19 cellular contexts compared by ENCODE assay signal in genomic region chr6:30227242-30227722, GRCh38. TPM values are rescaled to one million over a fixed set of nuclear protein-coding genes. Genes with fewer than 3 reads are reported as not detected.
A peak's percentile ranks its signal among the peaks of the same experiment; 100 is the strongest.
DNase-seq lines count a peak whose midpoint lies in the region; ATAC-seq and TF ChIP-seq lines count a peak whose summit lies in the region.
"Had no signal": no experiment of that assay in that cellular context is flagged by ENCODE, and none has a peak within 500 bp of the region (broad histone marks: within the 10 kb centered on the region; RNA-seq: fewer than 3 reads in every experiment).

No MANE protein-coding gene starts in this region.

- peaks cover 20% of the 10 kb centered on the region; the same call in 1 of the 2 replicates for H3K9me3 ChIP-seq in Loucy (ENCODE audit: insufficient read depth, low read depth, low read length)

- intact Hi-C loops in activated T-helper 2 cell treated with anti-CD3 and anti-CD28 coated beads, Interferon-gamma antibody, Interleukin-2, Interleukin-4, amounts not matched to agents 10 μg/mL and 5 μg/mL and 100 μg/mL, durations not matched to agents 14 hours and 24 hours and 36 hours (cut with micrococcal nuclease) = no loop called here

- H3K4me1 ChIP-seq in Loucy (ENCODE audit: insufficient read depth, low read length, poor library complexity, severe bottlenecking) = peaks cover 10% of the 10 kb centered on the region

- H3F3A ChIP-seq in Loucy (ENCODE audit: low read depth) = no peaks in the 10 kb centered on the region

- H3K9ac ChIP-seq in Loucy (ENCODE audit: low read depth, low read length, poor library complexity, severe bottlenecking) = no peak overlapping the region

- peak overlapping the region; percentile 60 for H2AFZ ChIP-seq in Loucy (ENCODE audit: low read length)

- H4K20me1 ChIP-seq in Loucy (ENCODE audit: insufficient read depth, low read length, poor library complexity, severe bottlenecking) = no peaks in the 10 kb centered on the region

- H3K4me2 ChIP-seq in Loucy (ENCODE audit: low read depth, low read length, poor library complexity, severe bottlenecking) = peak overlapping the region; percentile 25

- ATAC-seq in natural killer cell treated with Interleukin-12 subunit alpha and Interleukin-12 subunit beta and Interleukin-15 and Interleukin-18, amount 100 ng/mL, for 72 hours = no peak
- no peak for ATAC-seq in HG03039 (IDR thresholded peaks at IDR 0.05; ENCODE audit: unreplicated experiment)

- no peak for TF ChIP-seq CTCF in Loucy (conservative IDR thresholded peaks at IDR 0.05; ENCODE audit: low read length)

- peaks cover 4% of the 10 kb centered on the region for H3K27me3 ChIP-seq in Loucy (ENCODE audit: insufficient read depth, low read length, poor library complexity, severe bottlenecking)

- H3K9me3 Mint-ChIP-seq in activated T-cell treated with anti-CD3 and anti-CD28 coated beads, Interleukin-2, amount 50 U/mL, for 24 hours = peaks cover 7% of the 10 kb centered on the region
- peaks cover 24% of the 10 kb centered on the region for H3K9me3 Mint-ChIP-seq in activated T-helper 2 cell treated with anti-CD3 and anti-CD28 coated beads, Interferon-gamma antibody, Interleukin-2, Interleukin-4, amounts not matched to agents 10 μg/mL and 5 μg/mL and 100 μg/mL, durations not matched to agents 14 hours and 24 hours and 36 hours
- no peaks in the 10 kb centered on the region for H3K9me3 Mint-ChIP-seq in natural killer cell treated with Interleukin-12 subunit alpha and Interleukin-12 subunit beta and Interleukin-15 and Interleukin-18, amount 100 ng/mL, for 72 hours

- H3K9me2 ChIP-seq in Loucy (replicated peaks; ENCODE audit: low read depth, low read length) = no peaks in the 10 kb centered on the region

- H3K4me1 Mint-ChIP-seq in activated T-cell treated with anti-CD3 and anti-CD28 coated beads, Interleukin-2, amount 50 U/mL, for 24 hours (ENCODE audit: low read depth) = peaks cover 18% of the 10 kb centered on the region
- H3K4me1 Mint-ChIP-seq in activated T-helper 2 cell treated with anti-CD3 and anti-CD28 coated beads, Interferon-gamma antibody, Interleukin-2, Interleukin-4, amounts not matched to agents 10 μg/mL and 5 μg/mL and 100 μg/mL, durations not matched to agents 14 hours and 24 hours and 36 hours (ENCODE audit: low read depth) = peaks cover 8% of the 10 kb centered on the region
- H3K4me1 Mint-ChIP-seq in natural killer cell treated with Interleukin-12 subunit alpha and Interleukin-12 subunit beta and Interleukin-15 and Interleukin-18, amount 100 ng/mL, for 72 hours (ENCODE audit: low read depth in 2 of 2) = peaks cover 17 to 21% of the 10 kb centered on the region in 2 donors

- DNase-seq in activated T-cell treated with anti-CD3 and anti-CD28 coated beads, Interleukin-2, amount 50 U/mL, for 24 hours = no peak
- DNase-seq in activated T-cell treated with anti-CD3 and anti-CD28 coated beads, Interleukin-2, amount 50 U/mL, for 48 hours = no peak
- DNase-seq in activated T-helper 2 cell treated with anti-CD3 and anti-CD28 coated beads, Interferon-gamma antibody, Interleukin-2, Interleukin-4, amounts not matched to agents 10 μg/mL and 5 μg/mL and 100 μg/mL, durations not matched to agents 14 hours and 24 hours and 36 hours (ENCODE audit: low spot score) = no peak
- DNase-seq in natural killer cell treated with Interleukin-12 subunit alpha and Interleukin-12 subunit beta and Interleukin-15 and Interleukin-18, amount 100 ng/mL, for 72 hours (ENCODE audit: low spot score) = no peak
- no peak for DNase-seq in NCI-H187 treated with DMSO at 0.1 percent for 48 hours (lab: John Stamatoyannopoulos, UW)
- DNase-seq in globus pallidus (ENCODE audit: low spot score) = no peak
- DNase-seq: ACHN, C1 segment of cervical spinal cord, caudate nucleus, foreskin fibroblast, GDM1, kidney, NCI-H1436, NCI-H2171, NCI-H524 treated with DMSO at 0.1 percent for 48 hours, occipital lobe had no signal

- H3K4me3 Mint-ChIP-seq in activated T-cell treated with anti-CD3 and anti-CD28 coated beads, Interleukin-2, amount 50 U/mL, for 24 hours = peak overlapping the region; percentile 53
- H3K4me3 Mint-ChIP-seq in activated T-helper 2 cell treated with anti-CD3 and anti-CD28 coated beads, Interferon-gamma antibody, Interleukin-2, Interleukin-4, amounts not matched to agents 10 μg/mL and 5 μg/mL and 100 μg/mL, durations not matched to agents 14 hours and 24 hours and 36 hours (ENCODE audit: low read depth) = no peak overlapping the region
- peak overlapping the region; percentile 79 for H3K4me3 Mint-ChIP-seq in natural killer cell treated with Interleukin-12 subunit alpha and Interleukin-12 subunit beta and Interleukin-15 and Interleukin-18, amount 100 ng/mL, for 72 hours

- peaks cover 6% of the 10 kb centered on the region for H3K27me3 Mint-ChIP-seq in activated T-cell treated with anti-CD3 and anti-CD28 coated beads, Interleukin-2, amount 50 U/mL, for 24 hours
- peaks cover 16% of the 10 kb centered on the region for H3K27me3 Mint-ChIP-seq in activated T-helper 2 cell treated with anti-CD3 and anti-CD28 coated beads, Interferon-gamma antibody, Interleukin-2, Interleukin-4, amounts not matched to agents 10 μg/mL and 5 μg/mL and 100 μg/mL, durations not matched to agents 14 hours and 24 hours and 36 hours (ENCODE audit: low read depth)
- peaks cover 0 to 2% of the 10 kb centered on the region in 2 donors for H3K27me3 Mint-ChIP-seq in natural killer cell treated with Interleukin-12 subunit alpha and Interleukin-12 subunit beta and Interleukin-15 and Interleukin-18, amount 100 ng/mL, for 72 hours

- no peaks in the 10 kb centered on the region for H3K79me2 ChIP-seq in Loucy (ENCODE audit: insufficient read depth, low read length)

- H3K36me3 Mint-ChIP-seq in activated T-cell treated with anti-CD3 and anti-CD28 coated beads, Interleukin-2, amount 50 U/mL, for 24 hours (ENCODE audit: low read depth) = peaks cover 3% of the 10 kb centered on the region
- H3K36me3 Mint-ChIP-seq in activated T-helper 2 cell treated with anti-CD3 and anti-CD28 coated beads, Interferon-gamma antibody, Interleukin-2, Interleukin-4, amounts not matched to agents 10 μg/mL and 5 μg/mL and 100 μg/mL, durations not matched to agents 14 hours and 24 hours and 36 hours (ENCODE audit: low read depth) = no peaks in the 10 kb centered on the region
- peaks cover 11% of the 10 kb centered on the region for H3K36me3 Mint-ChIP-seq in natural killer cell treated with Interleukin-12 subunit alpha and Interleukin-12 subunit beta and Interleukin-15 and Interleukin-18, amount 100 ng/mL, for 72 hours

- H3K27ac Mint-ChIP-seq in activated T-cell treated with anti-CD3 and anti-CD28 coated beads, Interleukin-2, amount 50 U/mL, for 24 hours = peak overlapping the region; percentile 90
- H3K27ac Mint-ChIP-seq in activated T-helper 2 cell treated with anti-CD3 and anti-CD28 coated beads, Interferon-gamma antibody, Interleukin-2, Interleukin-4, amounts not matched to agents 10 μg/mL and 5 μg/mL and 100 μg/mL, durations not matched to agents 14 hours and 24 hours and 36 hours = peak overlapping the region; percentile 40
- peak overlapping the region; percentile 48 to 74 for H3K27ac Mint-ChIP-seq in natural killer cell treated with Interleukin-12 subunit alpha and Interleukin-12 subunit beta and Interleukin-15 and Interleukin-18, amount 100 ng/mL, for 72 hours

- H3K4me3 ChIP-seq in Loucy (ENCODE audit: low read length, poor library complexity, severe bottlenecking) = peak overlapping the region; percentile 2
- H3K4me3 ChIP-seq: lung had no signal

- no peaks in the 10 kb centered on the region for H3K36me3 ChIP-seq in Loucy (ENCODE audit: insufficient read depth, low read length)

RNA-seq across cellular contexts. Expression of gene TRIM26, which starts 14.1 kb away (rescaled TPM):
- 49.9 and 51.5 TPM in 2 replicates for total RNA-seq in activated T-helper 2 cell treated with anti-CD3 and anti-CD28 coated beads, Interferon-gamma antibody, Interleukin-2, Interleukin-4, amounts not matched to agents 10 μg/mL and 5 μg/mL and 100 μg/mL, durations not matched to agents 14 hours and 24 hours and 36 hours
- 10 to 100 TPM; 87.5 to 92.0 TPM for total RNA-seq in natural killer cell treated with Interleukin-12 subunit alpha and Interleukin-12 subunit beta and Interleukin-15 and Interleukin-18, amount 100 ng/mL, for 72 hours

Comparison
In these comparisons a context has a peak if more than half of its experiments do, and no peak if none do; other contexts are left out.
1. H3K27ac Mint-ChIP-seq: peak in every context shown above with its lines; median percentile 90 in activated T-cell treated with anti-CD3 and anti-CD28 coated beads, Interleukin-2, amount 50 U/mL, for 24 hours; 61 in natural killer cell treated with Interleukin-12 subunit alpha and Interleukin-12 subunit beta and Interleukin-15 and Interleukin-18, amount 100 ng/mL, for 72 hours; 40 in activated T-helper 2 cell treated with anti-CD3 and anti-CD28 coated beads, Interferon-gamma antibody, Interleukin-2, Interleukin-4, amounts not matched to agents 10 μg/mL and 5 μg/mL and 100 μg/mL, durations not matched to agents 14 hours and 24 hours and 36 hours.